In the genomic region with DNA sequence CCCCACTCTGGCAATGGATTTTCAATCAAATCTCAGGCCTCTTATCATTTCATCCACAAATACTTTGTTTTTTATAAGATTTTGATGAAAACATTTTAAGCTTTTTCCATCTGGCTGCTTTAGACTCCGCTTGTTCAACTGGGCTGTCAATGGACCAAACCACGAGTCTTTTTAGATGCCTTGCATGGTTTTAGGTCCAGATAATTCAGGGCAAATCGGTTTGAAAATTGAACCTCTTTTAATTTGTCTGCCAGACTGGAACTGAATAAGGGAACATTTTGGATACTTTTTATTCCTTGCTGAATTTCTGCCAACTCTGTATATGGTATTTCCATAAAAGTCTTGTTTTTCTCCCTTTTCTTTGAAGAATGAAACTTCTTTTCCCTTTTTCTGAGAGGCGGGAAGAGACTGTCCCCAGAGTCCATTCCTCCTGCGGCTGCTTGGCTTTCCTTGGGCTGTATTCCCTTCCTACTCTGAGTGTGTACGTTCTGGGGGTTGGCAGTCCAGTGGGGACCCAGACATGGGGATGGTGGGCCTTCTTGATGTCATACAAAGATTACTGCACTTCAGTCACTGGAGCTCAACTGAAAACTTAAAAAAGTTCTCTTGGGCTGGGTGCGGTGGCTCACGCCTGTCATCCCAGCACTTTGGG, we compare ENCODE assay signal across 2 cellular contexts.
TF ChIP-seq lines count a peak whose summit lies in the region.

No MANE protein-coding gene starts in this region.

TF ChIP-seq in liver, 16 proteins besides CTCF, POLR2A, EP300 and RAD21:
- TF ChIP-seq, protein P1, sequence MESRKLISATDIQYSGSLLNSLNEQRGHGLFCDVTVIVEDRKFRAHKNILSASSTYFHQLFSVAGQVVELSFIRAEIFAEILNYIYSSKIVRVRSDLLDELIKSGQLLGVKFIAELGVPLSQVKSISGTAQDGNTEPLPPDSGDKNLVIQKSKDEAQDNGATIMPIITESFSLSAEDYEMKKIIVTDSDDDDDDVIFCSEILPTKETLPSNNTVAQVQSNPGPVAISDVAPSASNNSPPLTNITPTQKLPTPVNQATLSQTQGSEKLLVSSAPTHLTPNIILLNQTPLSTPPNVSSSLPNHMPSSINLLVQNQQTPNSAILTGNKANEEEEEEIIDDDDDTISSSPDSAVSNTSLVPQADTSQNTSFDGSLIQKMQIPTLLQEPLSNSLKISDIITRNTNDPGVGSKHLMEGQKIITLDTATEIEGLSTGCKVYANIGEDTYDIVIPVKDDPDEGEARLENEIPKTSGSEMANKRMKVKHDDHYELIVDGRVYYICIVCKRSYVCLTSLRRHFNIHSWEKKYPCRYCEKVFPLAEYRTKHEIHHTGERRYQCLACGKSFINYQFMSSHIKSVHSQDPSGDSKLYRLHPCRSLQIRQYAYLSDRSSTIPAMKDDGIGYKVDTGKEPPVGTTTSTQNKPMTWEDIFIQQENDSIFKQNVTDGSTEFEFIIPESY (IDR thresholded peaks at IDR 0.05): no peak
- TF ChIP-seq NR2F2 (IDR thresholded peaks at IDR 0.05) (no peak), HNF4A (conservative IDR thresholded peaks at IDR 0.05) (no peak), HNF4G (IDR thresholded peaks at IDR 0.05) (no peak)
- TF ChIP-seq, protein P2, sequence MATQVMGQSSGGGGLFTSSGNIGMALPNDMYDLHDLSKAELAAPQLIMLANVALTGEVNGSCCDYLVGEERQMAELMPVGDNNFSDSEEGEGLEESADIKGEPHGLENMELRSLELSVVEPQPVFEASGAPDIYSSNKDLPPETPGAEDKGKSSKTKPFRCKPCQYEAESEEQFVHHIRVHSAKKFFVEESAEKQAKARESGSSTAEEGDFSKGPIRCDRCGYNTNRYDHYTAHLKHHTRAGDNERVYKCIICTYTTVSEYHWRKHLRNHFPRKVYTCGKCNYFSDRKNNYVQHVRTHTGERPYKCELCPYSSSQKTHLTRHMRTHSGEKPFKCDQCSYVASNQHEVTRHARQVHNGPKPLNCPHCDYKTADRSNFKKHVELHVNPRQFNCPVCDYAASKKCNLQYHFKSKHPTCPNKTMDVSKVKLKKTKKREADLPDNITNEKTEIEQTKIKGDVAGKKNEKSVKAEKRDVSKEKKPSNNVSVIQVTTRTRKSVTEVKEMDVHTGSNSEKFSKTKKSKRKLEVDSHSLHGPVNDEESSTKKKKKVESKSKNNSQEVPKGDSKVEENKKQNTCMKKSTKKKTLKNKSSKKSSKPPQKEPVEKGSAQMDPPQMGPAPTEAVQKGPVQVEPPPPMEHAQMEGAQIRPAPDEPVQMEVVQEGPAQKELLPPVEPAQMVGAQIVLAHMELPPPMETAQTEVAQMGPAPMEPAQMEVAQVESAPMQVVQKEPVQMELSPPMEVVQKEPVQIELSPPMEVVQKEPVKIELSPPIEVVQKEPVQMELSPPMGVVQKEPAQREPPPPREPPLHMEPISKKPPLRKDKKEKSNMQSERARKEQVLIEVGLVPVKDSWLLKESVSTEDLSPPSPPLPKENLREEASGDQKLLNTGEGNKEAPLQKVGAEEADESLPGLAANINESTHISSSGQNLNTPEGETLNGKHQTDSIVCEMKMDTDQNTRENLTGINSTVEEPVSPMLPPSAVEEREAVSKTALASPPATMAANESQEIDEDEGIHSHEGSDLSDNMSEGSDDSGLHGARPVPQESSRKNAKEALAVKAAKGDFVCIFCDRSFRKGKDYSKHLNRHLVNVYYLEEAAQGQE (IDR thresholded peaks at IDR 0.05): no peak

TF ChIP-seq in HepG2, 621 proteins besides CTCF, POLR2A, EP300 and RAD21:
- TF ChIP-seq HNRNPLL (IDR thresholded peaks at IDR 0.05; ENCODE audit: low read depth, low read length, poor library complexity, severe bottlenecking) (no peak), HMG20A (CRISPR knock-in tag; IDR thresholded peaks at IDR 0.05; ENCODE audit: borderline replicate concordance) (no peak), AHR (CRISPR knock-in tag; IDR thresholded peaks at IDR 0.05) (no peak), ZNF383 (CRISPR knock-in tag; IDR thresholded peaks at IDR 0.05; ENCODE audit: borderline replicate concordance) (no peak), MTF2 (CRISPR knock-in tag; IDR thresholded peaks at IDR 0.05; ENCODE audit: borderline replicate concordance) (no peak), ZNF777 (CRISPR knock-in tag; IDR thresholded peaks at IDR 0.05) (no peak), TBP (CRISPR knock-in tag; IDR thresholded peaks at IDR 0.05) (no peak), ZNF256 (CRISPR knock-in tag; conservative IDR thresholded peaks at IDR 0.05) (no peak), TOPORS (CRISPR knock-in tag; IDR thresholded peaks at IDR 0.05) (no peak), ZNF768 (CRISPR knock-in tag; IDR thresholded peaks at IDR 0.05) (no peak), SRSF9 (IDR thresholded peaks at IDR 0.05; ENCODE audit: borderline replicate concordance, insufficient read depth, low read depth, low read length, poor library complexity, severe bottlenecking) (no peak), MXD4 (CRISPR knock-in tag; IDR thresholded peaks at IDR 0.05) (no peak), FLYWCH1 (CRISPR knock-in tag; IDR thresholded peaks at IDR 0.05) (no peak), ZNF883 (CRISPR knock-in tag; IDR thresholded peaks at IDR 0.05; ENCODE audit: not compliant biosample characterization) (no peak), LCORL (IDR thresholded peaks at IDR 0.05) (no peak), LCORL (CRISPR knock-in tag; IDR thresholded peaks at IDR 0.05) (no peak), SRF (IDR thresholded peaks at IDR 0.05; ENCODE audit: low read depth, low read length) (no peak), MIER2 (CRISPR knock-in tag; IDR thresholded peaks at IDR 0.05) (no peak)
- TF ChIP-seq, protein P3, sequence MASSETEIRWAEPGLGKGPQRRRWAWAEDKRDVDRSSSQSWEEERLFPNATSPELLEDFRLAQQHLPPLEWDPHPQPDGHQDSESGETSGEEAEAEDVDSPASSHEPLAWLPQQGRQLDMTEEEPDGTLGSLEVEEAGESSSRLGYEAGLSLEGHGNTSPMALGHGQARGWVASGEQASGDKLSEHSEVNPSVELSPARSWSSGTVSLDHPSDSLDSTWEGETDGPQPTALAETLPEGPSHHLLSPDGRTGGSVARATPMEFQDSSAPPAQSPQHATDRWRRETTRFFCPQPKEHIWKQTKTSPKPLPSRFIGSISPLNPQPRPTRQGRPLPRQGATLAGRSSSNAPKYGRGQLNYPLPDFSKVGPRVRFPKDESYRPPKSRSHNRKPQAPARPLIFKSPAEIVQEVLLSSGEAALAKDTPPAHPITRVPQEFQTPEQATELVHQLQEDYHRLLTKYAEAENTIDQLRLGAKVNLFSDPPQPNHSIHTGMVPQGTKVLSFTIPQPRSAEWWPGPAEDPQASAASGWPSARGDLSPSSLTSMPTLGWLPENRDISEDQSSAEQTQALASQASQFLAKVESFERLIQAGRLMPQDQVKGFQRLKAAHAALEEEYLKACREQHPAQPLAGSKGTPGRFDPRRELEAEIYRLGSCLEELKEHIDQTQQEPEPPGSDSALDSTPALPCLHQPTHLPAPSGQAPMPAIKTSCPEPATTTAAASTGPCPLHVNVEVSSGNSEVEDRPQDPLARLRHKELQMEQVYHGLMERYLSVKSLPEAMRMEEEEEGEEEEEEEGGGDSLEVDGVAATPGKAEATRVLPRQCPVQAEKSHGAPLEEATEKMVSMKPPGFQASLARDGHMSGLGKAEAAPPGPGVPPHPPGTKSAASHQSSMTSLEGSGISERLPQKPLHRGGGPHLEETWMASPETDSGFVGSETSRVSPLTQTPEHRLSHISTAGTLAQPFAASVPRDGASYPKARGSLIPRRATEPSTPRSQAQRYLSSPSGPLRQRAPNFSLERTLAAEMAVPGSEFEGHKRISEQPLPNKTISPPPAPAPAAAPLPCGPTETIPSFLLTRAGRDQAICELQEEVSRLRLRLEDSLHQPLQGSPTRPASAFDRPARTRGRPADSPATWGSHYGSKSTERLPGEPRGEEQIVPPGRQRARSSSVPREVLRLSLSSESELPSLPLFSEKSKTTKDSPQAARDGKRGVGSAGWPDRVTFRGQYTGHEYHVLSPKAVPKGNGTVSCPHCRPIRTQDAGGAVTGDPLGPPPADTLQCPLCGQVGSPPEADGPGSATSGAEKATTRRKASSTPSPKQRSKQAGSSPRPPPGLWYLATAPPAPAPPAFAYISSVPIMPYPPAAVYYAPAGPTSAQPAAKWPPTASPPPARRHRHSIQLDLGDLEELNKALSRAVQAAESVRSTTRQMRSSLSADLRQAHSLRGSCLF (CRISPR knock-in tag; IDR thresholded peaks at IDR 0.05; ENCODE audit: borderline replicate concordance): no peak
- TF ChIP-seq, protein P4, sequence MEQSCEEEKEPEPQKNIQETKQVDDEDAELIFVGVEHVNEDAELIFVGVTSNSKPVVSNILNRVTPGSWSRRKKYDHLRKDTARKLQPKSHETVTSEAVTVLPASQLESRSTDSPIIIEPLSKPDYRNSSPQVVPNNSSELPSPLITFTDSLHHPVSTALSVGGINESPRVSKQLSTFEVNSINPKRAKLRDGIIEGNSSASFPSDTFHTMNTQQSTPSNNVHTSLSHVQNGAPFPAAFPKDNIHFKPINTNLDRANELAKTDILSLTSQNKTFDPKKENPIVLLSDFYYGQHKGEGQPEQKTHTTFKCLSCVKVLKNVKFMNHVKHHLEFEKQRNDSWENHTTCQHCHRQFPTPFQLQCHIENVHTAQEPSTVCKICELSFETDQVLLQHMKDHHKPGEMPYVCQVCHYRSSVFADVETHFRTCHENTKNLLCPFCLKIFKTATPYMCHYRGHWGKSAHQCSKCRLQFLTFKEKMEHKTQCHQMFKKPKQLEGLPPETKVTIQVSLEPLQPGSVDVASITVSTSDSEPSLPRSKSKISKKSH (CRISPR knock-in tag; IDR thresholded peaks at IDR 0.05; ENCODE audit: borderline replicate concordance): no peak
- TF ChIP-seq, protein P5, sequence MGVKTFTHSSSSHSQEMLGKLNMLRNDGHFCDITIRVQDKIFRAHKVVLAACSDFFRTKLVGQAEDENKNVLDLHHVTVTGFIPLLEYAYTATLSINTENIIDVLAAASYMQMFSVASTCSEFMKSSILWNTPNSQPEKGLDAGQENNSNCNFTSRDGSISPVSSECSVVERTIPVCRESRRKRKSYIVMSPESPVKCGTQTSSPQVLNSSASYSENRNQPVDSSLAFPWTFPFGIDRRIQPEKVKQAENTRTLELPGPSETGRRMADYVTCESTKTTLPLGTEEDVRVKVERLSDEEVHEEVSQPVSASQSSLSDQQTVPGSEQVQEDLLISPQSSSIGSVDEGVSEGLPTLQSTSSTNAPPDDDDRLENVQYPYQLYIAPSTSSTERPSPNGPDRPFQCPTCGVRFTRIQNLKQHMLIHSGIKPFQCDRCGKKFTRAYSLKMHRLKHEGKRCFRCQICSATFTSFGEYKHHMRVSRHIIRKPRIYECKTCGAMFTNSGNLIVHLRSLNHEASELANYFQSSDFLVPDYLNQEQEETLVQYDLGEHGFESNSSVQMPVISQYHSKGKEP (CRISPR knock-in tag; IDR thresholded peaks at IDR 0.05): no peak
